ENCODE assay signal across 21 cellular contexts in the genomic region with DNA sequence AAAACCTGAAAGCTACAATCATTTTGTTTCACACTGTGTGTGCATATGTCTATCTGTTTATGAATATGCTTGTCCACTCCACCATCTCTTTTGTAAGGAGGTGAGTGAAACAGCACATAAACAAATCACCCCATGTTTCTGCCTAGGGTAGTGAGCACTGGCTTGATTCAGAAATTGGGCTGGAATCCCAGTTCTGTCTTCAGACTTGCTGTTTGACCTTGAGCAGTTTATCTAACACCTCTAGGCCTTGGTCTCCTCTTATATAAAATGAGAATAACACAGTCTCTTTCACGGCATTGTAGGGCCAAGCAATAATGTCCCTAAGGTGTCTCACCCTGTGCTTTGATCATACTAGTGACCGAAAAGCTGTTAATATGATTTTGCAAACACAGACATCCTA.
"Had no signal": no experiment of that assay in that cellular context is flagged by ENCODE, and none has a peak within 500 bp of the region (broad histone marks: within the 10 kb centered on the region; RNA-seq: fewer than 3 reads in every experiment).

No MANE protein-coding gene starts in this region.

- H3K9me3 ChIP-seq: body of pancreas, esophagus muscularis mucosa, transverse colon had no signal

- H3K27ac Mint-ChIP-seq: activated CD4-positive, alpha-beta T cell treated with anti-CD3 and anti-CD28 coated beads for 36 hours; activated naive CD8-positive, alpha-beta T cell; memory B cell; naive thymus-derived CD8-positive, alpha-beta T cell; progenitor cell of endocrine pancreas; stimulated activated naive B cell treated with anti-CD40 and anti-IgM and Interleukin-4, amounts not matched to agents 10 μg/mL and 1 μg/mL and 100 μg/mL, for 72 hours had no signal

- H3K9me3 Mint-ChIP-seq: naive thymus-derived CD8-positive, alpha-beta T cell had no signal

- H3K36me3 Mint-ChIP-seq: activated naive CD8-positive, alpha-beta T cell; memory B cell; naive thymus-derived CD8-positive, alpha-beta T cell had no signal

- ATAC-seq: activated CD4-positive, alpha-beta T cell treated with anti-CD3 and anti-CD28 coated beads for 36 hours; body of pancreas; naive thymus-derived CD8-positive, alpha-beta T cell; stimulated activated naive B cell treated with anti-CD40 and anti-IgM and Interleukin-4, amounts not matched to agents 10 μg/mL and 1 μg/mL and 100 μg/mL, for 72 hours had no signal

- H3K27ac ChIP-seq: body of pancreas had no signal

- H3K36me3 ChIP-seq: transverse colon had no signal

- FAIRE-seq: islet of Langerhans had no signal

- H3K4me1 Mint-ChIP-seq: activated CD4-positive, alpha-beta T cell treated with anti-CD3 and anti-CD28 coated beads for 36 hours; naive thymus-derived CD8-positive, alpha-beta T cell had no signal

- H3K4me3 ChIP-seq: body of pancreas, esophagus muscularis mucosa, transverse colon had no signal

- H3K4me3 Mint-ChIP-seq: activated CD4-positive, alpha-beta T cell treated with anti-CD3 and anti-CD28 coated beads for 36 hours; activated naive CD8-positive, alpha-beta T cell; memory B cell; naive thymus-derived CD8-positive, alpha-beta T cell; stimulated activated naive B cell treated with anti-CD40 and anti-IgM and Interleukin-4, amounts not matched to agents 10 μg/mL and 1 μg/mL and 100 μg/mL, for 72 hours had no signal

- DNase-seq: activated CD4-positive, alpha-beta T cell treated with anti-CD3 and anti-CD28 coated beads for 36 hours; activated CD4-positive, alpha-beta T cell treated with anti-CD3 and anti-CD28 coated beads, Interleukin-2, amount 50 U/mL, for 4 hours; activated CD4-positive, CD25-positive, alpha-beta regulatory T cell; activated effector memory CD4-positive, alpha-beta T cell treated with Interleukin-2 at 50 U/mL for 16 hours; activated naive CD4-positive, alpha-beta T cell treated with Interleukin-2 at 50 U/mL for 16 hours; activated T-cell treated with anti-CD3 and anti-CD28 coated beads for 4 hours; aorta; body of pancreas; cortex of kidney; foreskin melanocyte; midbrain; naive thymus-derived CD8-positive, alpha-beta T cell; stimulated activated CD4-positive, alpha-beta T cell treated with anti-CD3 and anti-CD28 coated beads, Interleukin-15, amount 100 ng/mL, for 24 hours; stimulated activated CD4-positive, alpha-beta T cell treated with anti-CD3 and anti-CD28 coated beads, Interleukin-2, amount 100 ng/mL, for 24 hours; stimulated activated naive B cell treated with anti-CD40 and anti-IgM and Interleukin-4, amounts not matched to agents 10 μg/mL and 1 μg/mL and 100 μg/mL, for 72 hours; transverse colon had no signal

- H3K27me3 ChIP-seq: body of pancreas, esophagus muscularis mucosa, transverse colon had no signal

- H3K27me3 Mint-ChIP-seq: activated CD4-positive, alpha-beta T cell treated with anti-CD3 and anti-CD28 coated beads for 36 hours; activated naive CD8-positive, alpha-beta T cell; memory B cell; stimulated activated naive B cell treated with anti-CD40 and anti-IgM and Interleukin-4, amounts not matched to agents 10 μg/mL and 1 μg/mL and 100 μg/mL, for 72 hours had no signal
